8 cellular contexts compared by ENCODE assay signal in genomic region chr4:107989537-107990386, GRCh38. TPM values are rescaled to one million over a fixed set of nuclear protein-coding genes. Genes with fewer than 3 reads are reported as not detected.
A peak's percentile ranks its signal among the peaks of the same experiment; 100 is the strongest.
DNase-seq lines count a peak whose midpoint lies in the region; ATAC-seq and TF ChIP-seq lines count a peak whose summit lies in the region.

Gene HADH, plus strand, starts transcription at chr4:107989889. Its CDS starts 44 bp downstream, at chr4:107989933.

- H3K9me3 ChIP-seq in WERI-Rb-1 (ENCODE audit: severe bottlenecking) (no peaks in the 10 kb centered on the region), breast epithelium (no peaks in the 10 kb centered on the region), iPS-20b (ENCODE audit: insufficient read depth, low read depth, low read length) (no peaks in the 10 kb centered on the region)

- DNase-seq in ACHN (peak; percentile 89), NCI-H2227 (lab: John Stamatoyannopoulos, UW; ENCODE audit: unreplicated experiment) (peak; percentile 91), WERI-Rb-1 (peak; percentile 97), breast epithelium (ENCODE audit: low spot score in 2 of 2) (peak; percentile 90 to 95)

- in situ Hi-C loops in ACHN (cut with HindIII; ENCODE audit: low pct_ligation_motif_present, low pct_unique_long_range_greater_than_20kb, low sequenced_read_pairs): no loop called here

- H3K9ac ChIP-seq in iPS-20b (ENCODE audit: low read depth, low read length): peak within 1 kb of the TSS; percentile 87

- peaks cover 0 to 3% of the 10 kb centered on the region in 2 donors for H3K4me1 ChIP-seq in breast epithelium
- peaks cover 21% of the 10 kb centered on the region; the same call in 1 of the 2 replicates for H3K4me1 ChIP-seq in iPS-20b (ENCODE audit: insufficient read depth, low read length)

- H3K27me3 ChIP-seq in WERI-Rb-1 (ENCODE audit: insufficient read depth, low read depth, severe bottlenecking): no peaks in the 10 kb centered on the region
- H3K27me3 ChIP-seq in breast epithelium: no peaks in the 10 kb centered on the region
- H3K27me3 ChIP-seq in iPS-20b (ENCODE audit: insufficient read depth, low read length): peaks cover 15% of the 10 kb centered on the region

- H3K36me3 ChIP-seq in WERI-Rb-1: no peaks in the 10 kb centered on the region; the same call in none of the 2 replicates
- no peaks in the 10 kb centered on the region for H3K36me3 ChIP-seq in breast epithelium
- no peaks in the 10 kb centered on the region for H3K36me3 ChIP-seq in iPS-20b (ENCODE audit: insufficient read depth, low read depth, low read length)

- H3K4me3 ChIP-seq in WERI-Rb-1 (ENCODE audit: low read depth, low read length) (peak within 1 kb of the TSS; percentile 99), breast epithelium (peak within 1 kb of the TSS; percentile 80 to 94 (median 90)), iPS-20b (ENCODE audit: low read length) (peak within 1 kb of the TSS; percentile 94), skin epidermis (peak within 1 kb of the TSS; percentile 70 to 95 (median 81))

- intact Hi-C loops in breast epithelium (cut with DNase I; ENCODE audit: low total_unique reads): no loop called here

- TF ChIP-seq CTCF in WERI-Rb-1 (IDR thresholded peaks at IDR 0.05; ENCODE audit: low read depth, low read length): no peak
- TF ChIP-seq CTCF in breast epithelium (IDR thresholded peaks at IDR 0.05): peak in 1 of 3 donors; percentile 9

- peak; percentile 75 for TF ChIP-seq POLR2A in breast epithelium (IDR thresholded peaks at IDR 0.05)

- H3K27ac ChIP-seq in WERI-Rb-1 (peak within 1 kb of the TSS; percentile 88), breast epithelium (peak within 1 kb of the TSS; percentile 92 to 94), iPS-20b (ENCODE audit: low read length) (no peak within 1 kb of the TSS), skin epidermis (peak within 1 kb of the TSS in 20 of 21 experiments; percentile 44 to 95 (median 84))

- ATAC-seq in GM18870 (IDR thresholded peaks at IDR 0.05; ENCODE audit: unreplicated experiment) (peak; percentile 85), HG03108 (IDR thresholded peaks at IDR 0.05; ENCODE audit: unreplicated experiment) (peak; percentile 95)

RNA-seq across cellular contexts. Expression of gene HADH, which starts in this region (rescaled TPM):
- 100 to 1,000 TPM in 1 of 3 donors, 10 to 100 TPM in 2; 48.8 to 152 (median 77.7) TPM for total RNA-seq in breast epithelium
